Comparison of ENCODE assay signal across 22 cellular contexts in the genomic region with DNA sequence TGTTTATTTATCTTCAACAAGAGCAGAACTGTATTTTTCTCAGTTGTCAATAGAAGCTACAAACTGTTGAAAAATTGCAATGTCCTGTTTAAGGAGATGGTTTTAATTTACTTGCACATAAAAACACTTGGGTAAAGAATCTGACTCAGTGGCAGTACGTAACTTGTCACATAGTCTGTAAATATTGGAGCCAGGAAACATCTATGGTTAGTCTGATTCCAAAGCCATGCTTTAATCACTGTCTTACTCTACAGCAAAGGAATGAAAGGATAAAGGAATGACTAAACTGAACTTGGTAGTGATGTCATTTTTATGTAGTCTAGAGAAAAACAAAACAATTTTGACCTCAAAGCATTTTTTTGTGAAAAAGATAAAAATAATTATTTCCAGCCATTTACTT.
A peak's percentile ranks its signal among the peaks of the same experiment; 100 is the strongest.
DNase-seq lines count a peak whose midpoint lies in the region; FAIRE-seq and TF ChIP-seq lines count a peak whose summit lies in the region.
"Had no signal": no experiment of that assay in that cellular context is flagged by ENCODE, and none has a peak within 500 bp of the region (broad histone marks: within the 10 kb centered on the region; RNA-seq: fewer than 3 reads in every experiment).

No MANE protein-coding gene starts in this region.

- H3K9me3 ChIP-seq in GM23248 (ENCODE audit: low read depth) = no peaks in the 10 kb centered on the region
- H3K9me3 ChIP-seq: adrenal gland, HAP-1, upper lobe of left lung had no signal

- DNase-seq in GM23248 (peak; percentile 87), amniotic stem cell (lab: John Stamatoyannopoulos, UW) (peak; percentile 10), fibroblast of the aortic adventitia (ENCODE audit: low read depth) (peak; percentile 90), urothelium cell line (ENCODE audit: low spot score) (peak; percentile 13), cerebellum (ENCODE audit: low spot score) (no peak), hippocampal formation (lab: John Stamatoyannopoulos, UW) (no peak)
- DNase-seq in stimulated activated CD4-positive, alpha-beta T cell treated with anti-CD3 and anti-CD28 coated beads, Interleukin-1b, Interleukin-23, amount 100 ng/mL, for 48 hours = no peak
- DNase-seq: activated CD8-positive, alpha-beta memory T cell treated with anti-CD3 and anti-CD28 coated beads, Interleukin-2, amount 10 ng/mL, durations not matched to agents 7 days and 5 days; adrenal gland; endodermal cell; GDM1; MV-4-11; NCI-H1930; NK-92 treated with Interleukin-12 subunit alpha and Interleukin-12 subunit beta, amount 100 ng/mL, for 24 hours; stimulated activated CD4-positive, alpha-beta T cell treated with anti-CD3 and anti-CD28 coated beads, Interleukin-4, amount 100 ng/mL, for 24 hours; upper lobe of left lung had no signal

- H3K27ac ChIP-seq in GM23248 = peak overlapping the region; percentile 74
- H3K27ac ChIP-seq: adrenal gland, C4-2B, HL-60, RWPE1, skin epidermis, upper lobe of left lung had no signal

- in situ Hi-C loops in GM23248 (cut with MboI) = no loop called here

- H3K79me2 ChIP-seq in GM23248 (ENCODE audit: insufficient read depth) = no peaks in the 10 kb centered on the region

- 0 out of 2 replicates have a peak overlapping the region, but pooled peaks have one; percentile 23 for H3K9ac ChIP-seq in GM23248

- no peak for TF ChIP-seq CTCF in fibroblast of the aortic adventitia (IDR thresholded peaks at IDR 0.05; ENCODE audit: insufficient read depth, low read length)

- no peak overlapping the region for H3K4me3 ChIP-seq in GM23248
- H3K4me3 ChIP-seq in fibroblast of the aortic adventitia (ENCODE audit: low read depth, low read length) = no peak overlapping the region
- H3K4me3 ChIP-seq: adrenal gland, HAP-1, skin epidermis, upper lobe of left lung had no signal

- no peaks in the 10 kb centered on the region for H4K20me1 ChIP-seq in GM23248 (ENCODE audit: insufficient read depth)

- no peaks in the 10 kb centered on the region for H3K27me3 ChIP-seq in GM23248 (replicated peaks; ENCODE audit: insufficient read depth)
- H3K27me3 ChIP-seq: adrenal gland, upper lobe of left lung had no signal

- no peaks in the 10 kb centered on the region for H3K9me2 ChIP-seq in GM23248 (ENCODE audit: insufficient read depth)

- FAIRE-seq in urothelium cell line (lab: Jason Lieb, UNC) = no peak
- FAIRE-seq: GM12892 had no signal

- H3K4me1 ChIP-seq in GM23248 (ENCODE audit: insufficient read depth) = peaks cover 16% of the 10 kb centered on the region
- H3K4me1 ChIP-seq: adrenal gland, HAP-1, upper lobe of left lung had no signal

- 0 to 6% methylated on average over 1 of the region's 1 CpG for WGBS in GM23248 (ENCODE audit: low coverage in 1 of 2, low lambda C conversion rate in 2 of 2, missing lambda C conversion rate in 2 of 2), 2 experiments

- H3K4me2 ChIP-seq in GM23248 (ENCODE audit: unreplicated experiment) = peak overlapping the region; percentile 45

- no peak overlapping the region for H2AFZ ChIP-seq in GM23248

- peaks cover 7% of the 10 kb centered on the region; the same call in 1 of the 2 replicates for H3F3A ChIP-seq in GM23248 (ENCODE audit: insufficient read depth)

- no peaks in the 10 kb centered on the region for H3K36me3 ChIP-seq in GM23248 (ENCODE audit: low read depth)
- H3K36me3 ChIP-seq: adrenal gland, HAP-1, upper lobe of left lung had no signal

Comparison
In these comparisons a context has a peak if more than half of its experiments do, and no peak if none do; other contexts are left out.
1. DNase-seq: peak in GM23248 (single experiment), amniotic stem cell (single experiment), fibroblast of the aortic adventitia (single experiment) and urothelium cell line (single experiment); none in cerebellum (single experiment), stimulated activated CD4-positive, alpha-beta T cell treated with anti-CD3 and anti-CD28 coated beads, Interleukin-1b, Interleukin-23, amount 100 ng/mL, for 48 hours (single experiment) and hippocampal formation (0 of 2).